In genomic region chr19:18379803-18380747, GRCh38 we compare ENCODE assay signal across 1 cellular context.
TF ChIP-seq lines count a peak whose summit lies in the region.

No MANE protein-coding gene starts in this region.

TF ChIP-seq in HCT116, 20 proteins besides CTCF, POLR2A, EP300 and RAD21:
- TF ChIP-seq REST (IDR thresholded peaks at IDR 0.05; ENCODE audit: low read depth) = no peak
- TF ChIP-seq YY1 (IDR thresholded peaks at IDR 0.05; ENCODE audit: extremely low read depth, insufficient replicate concordance, low read depth, low read length) = no peak
- 0 out of 2 replicates have a peak, but pooled peaks have one; percentile 10 for TF ChIP-seq ZFX (IDR thresholded peaks at IDR 0.05)
- TF ChIP-seq POLR2AphosphoS5 (IDR thresholded peaks at IDR 0.05; ENCODE audit: low read depth, low read length) = peak; percentile 64; the same call in 1 of the 2 replicates
- peak; percentile 78 for TF ChIP-seq SP1 (IDR thresholded peaks at IDR 0.05; ENCODE audit: low read depth)
- peak; percentile 68 for TF ChIP-seq JUND (IDR thresholded peaks at IDR 0.05)
- TF ChIP-seq TCF7L2 (IDR thresholded peaks at IDR 0.05; ENCODE audit: borderline replicate concordance, extremely low read depth, insufficient read depth, insufficient read length) = peak; percentile 94
- TF ChIP-seq MAX (IDR thresholded peaks at IDR 0.05) = peak; percentile 94
- peak; percentile 74 for TF ChIP-seq CEBPB (IDR thresholded peaks at IDR 0.05; ENCODE audit: low read depth)
- TF ChIP-seq FOSL1 (IDR thresholded peaks at IDR 0.05; ENCODE audit: low read depth) = peak; percentile 51; the same call in 1 of the 2 replicates
- peak; percentile 81; the same call in 1 of the 2 replicates for TF ChIP-seq SIN3A (IDR thresholded peaks at IDR 0.05; ENCODE audit: low read depth)
- no peak for TF ChIP-seq ATF3 (IDR thresholded peaks at IDR 0.05)
- TF ChIP-seq CBX3 (IDR thresholded peaks at IDR 0.05; ENCODE audit: low read depth) = peak; percentile 49; the same call in 1 of the 2 replicates
